In the genomic region with DNA sequence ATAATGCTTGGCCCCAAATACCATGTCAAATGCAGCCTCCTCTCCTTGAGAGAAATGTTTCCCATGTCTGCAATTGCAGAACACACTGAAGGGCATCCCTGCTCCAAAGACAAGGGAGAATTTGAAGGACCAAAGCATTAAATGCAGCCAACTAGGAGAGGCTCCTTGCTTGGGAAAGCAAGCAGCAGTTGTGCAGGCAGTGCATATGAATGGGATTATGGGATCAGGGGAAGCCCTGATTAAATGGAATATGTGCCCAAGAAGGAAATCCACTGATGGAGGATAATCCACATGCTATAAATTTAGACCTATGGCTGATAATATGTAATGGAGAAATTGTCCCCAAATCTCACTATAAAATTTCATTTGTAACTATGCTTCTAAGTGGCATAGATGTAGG, we compare ENCODE assay signal across 18 cellular contexts.
"Had no signal": no experiment of that assay in that cellular context is flagged by ENCODE, and none has a peak within 500 bp of the region (broad histone marks: within the 10 kb centered on the region; RNA-seq: fewer than 3 reads in every experiment).

No MANE protein-coding gene starts in this region.

- H3K27me3 ChIP-seq: heart left ventricle, ovary, right atrium auricular region, sigmoid colon, testis, tibial nerve, upper lobe of right lung, vagina had no signal

- H3K9me3 ChIP-seq: ovary, right atrium auricular region, sigmoid colon, testis, upper lobe of right lung, vagina had no signal

- DNase-seq: dermis blood vessel endothelial cell; erythroblast; heart left ventricle; hippocampal formation; kidney glomerular epithelial cell; natural killer cell; ovary; sigmoid colon; stimulated activated CD4-positive, alpha-beta T cell treated with anti-CD3 and anti-CD28 coated beads, Interleukin-2, amount 100 ng/mL, for 24 hours; stimulated activated CD4-positive, alpha-beta T cell treated with anti-CD3 and anti-CD28 coated beads, Interleukin-4, amount 100 ng/mL, for 4 hours; stimulated activated naive B cell treated with anti-CD40 and anti-IgM and Interleukin-4, amounts not matched to agents 10 μg/mL and 1 μg/mL and 100 μg/mL, for 72 hours; stimulated activated naive CD8-positive, alpha-beta T cell treated with anti-CD3 and anti-CD28 coated beads, Interleukin-15, amount 100 ng/mL, for 72 hours; testis; upper lobe of right lung had no signal

- H3K4me3 ChIP-seq: heart left ventricle, ovary, right atrium auricular region, sigmoid colon, skin epidermis, testis, tibial nerve, upper lobe of right lung, vagina had no signal

- H3K27ac ChIP-seq: heart left ventricle, ovary, right atrium auricular region, sigmoid colon, skin epidermis, testis, tibial nerve, upper lobe of right lung, vagina had no signal

- H3K36me3 ChIP-seq: heart left ventricle, ovary, right atrium auricular region, sigmoid colon, tibial nerve, upper lobe of right lung, vagina had no signal

- H3K4me1 ChIP-seq: heart left ventricle, right atrium auricular region, sigmoid colon, testis, tibial nerve, upper lobe of right lung, vagina had no signal

- ATAC-seq: heart left ventricle; natural killer cell; stimulated activated naive B cell treated with anti-CD40 and anti-IgM and Interleukin-4, amounts not matched to agents 10 μg/mL and 1 μg/mL and 100 μg/mL, for 72 hours; stimulated activated naive CD8-positive, alpha-beta T cell treated with anti-CD3 and anti-CD28 coated beads, Interleukin-15, amount 100 ng/mL, for 72 hours; upper lobe of right lung had no signal
